ENCODE assay signal across 24 cellular contexts in the genomic region with DNA sequence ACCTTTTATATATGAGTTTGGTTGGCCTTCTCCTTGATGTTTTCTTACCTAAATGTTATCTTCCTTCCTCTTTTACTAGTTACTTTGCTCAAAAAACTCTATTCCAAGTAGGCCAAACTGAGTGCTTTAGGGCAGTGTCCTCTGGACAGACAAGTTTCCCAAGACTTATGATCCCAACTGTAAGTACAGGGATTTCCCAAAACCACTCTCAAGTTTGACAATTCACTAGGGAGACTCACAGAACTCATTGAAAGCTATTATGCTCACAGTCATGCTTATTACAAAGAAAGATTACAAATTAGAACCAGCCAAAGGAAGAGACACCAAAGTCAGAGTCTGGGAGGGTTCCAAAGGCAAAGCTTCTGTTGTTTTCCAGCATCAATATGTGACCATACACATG.
"Had no signal": no experiment of that assay in that cellular context is flagged by ENCODE, and none has a peak within 500 bp of the region (broad histone marks: within the 10 kb centered on the region; RNA-seq: fewer than 3 reads in every experiment).

No MANE protein-coding gene starts in this region.

- FAIRE-seq: HepG2 had no signal

- ATAC-seq: HepG2, Panc1, PC-3 had no signal

- DNase-seq: IMR-90, Karpas-422, KG1, MG63, NCI-H1092, NCI-H1105 treated with DMSO at 0.1 percent for 48 hours, NCI-H1417 treated with DMSO at 0.1 percent for 48 hours, NCI-H146, NCI-H1694 treated with DMSO at 0.1 percent for 48 hours, NCI-H2029, NCI-H2081 treated with DMSO at 0.1 percent for 48 hours, NCI-H2171, NCI-H226, NCI-H446, NCI-H510A, NCI-H524 treated with DMSO at 0.1 percent for 48 hours, NCI-H69, NCI-H774, PC-3, SHP77, SK-N-SH had no signal

- H3K27me3 ChIP-seq: MG63 had no signal

- H3K36me3 ChIP-seq: MG63 had no signal

- H3K9ac ChIP-seq: SK-N-SH had no signal

- H3K4me3 ChIP-seq: MG63 had no signal

- H3K27ac ChIP-seq: RWPE1 had no signal

- H3K9me3 ChIP-seq: MG63, SK-N-SH had no signal
